22 cellular contexts compared by ENCODE assay signal in genomic region chr15:100834731-100835130, GRCh38. TPM values are rescaled to one million over a fixed set of nuclear protein-coding genes. Genes with fewer than 3 reads are reported as not detected.
"Had no signal": no experiment of that assay in that cellular context is flagged by ENCODE, and none has a peak within 500 bp of the region (broad histone marks: within the 10 kb centered on the region; RNA-seq: fewer than 3 reads in every experiment).

No MANE protein-coding gene starts in this region.

- H3K4me3 ChIP-seq: colonic mucosa, lower lobe of right lung, pancreas, sigmoid colon, stomach, testis had no signal

- H3K4me1 ChIP-seq: colonic mucosa, foreskin keratinocyte, lower lobe of right lung, pancreas, stomach, testis had no signal

- ATAC-seq: activated CD8-positive, alpha-beta T cell treated with anti-CD3 and anti-CD28 coated beads, Interleukin-2, amount 10 ng/mL, durations not matched to agents 7 days and 5 days; foreskin keratinocyte; natural killer cell; stimulated activated effector memory CD8-positive, alpha-beta T cell treated with anti-CD3 and anti-CD28 coated beads, Interleukin-12 subunit alpha, Interleukin-12 subunit beta, amount 100 ng/mL, for 72 hours had no signal

- DNase-seq: activated CD4-positive, alpha-beta T cell treated with anti-CD3 and anti-CD28 coated beads, Interleukin-2, amount 10 ng/mL, durations not matched to agents 7 days and 5 days; activated CD4-positive, CD25-positive, alpha-beta regulatory T cell; activated CD8-positive, alpha-beta T cell treated with anti-CD3 and anti-CD28 coated beads, Interleukin-2, amount 10 ng/mL, durations not matched to agents 7 days and 5 days; activated naive CD4-positive, alpha-beta T cell treated with anti-CD3 and anti-CD28 coated beads for 36 hours; activated T-cell treated with anti-CD3 and anti-CD28 coated beads, Interleukin-2, amount 50 U/mL, for 24 hours; anterior cingulate cortex; brain microvascular endothelial cell; colonic mucosa; endodermal cell; foreskin keratinocyte; hypothalamus; islet precursor cell; lower lobe of right lung; natural killer cell; pancreas; sigmoid colon; stimulated activated CD4-positive, alpha-beta T cell treated with anti-CD3 and anti-CD28 coated beads, Interleukin-4, amount 100 ng/mL, for 24 hours; stomach; T-helper 9 cell; testis had no signal

- H3K9me3 ChIP-seq: colonic mucosa, lower lobe of right lung, pancreas, sigmoid colon, stomach, testis had no signal

- H3K36me3 ChIP-seq: brain microvascular endothelial cell, colonic mucosa, lower lobe of right lung, pancreas, sigmoid colon, stomach had no signal

- H3K27ac ChIP-seq: brain microvascular endothelial cell, colonic mucosa, epithelial cell of prostate, foreskin keratinocyte, lower lobe of right lung, pancreas, stomach had no signal

RNA-seq across cellular contexts. Expression of gene ALDH1A3, which starts 44.9 kb away (rescaled TPM):
- total RNA-seq: activated CD4-positive, alpha-beta T cell treated with anti-CD3 and anti-CD28 coated beads, Interleukin-2, amount 10 ng/mL, durations not matched to agents 7 days and 5 days; activated CD8-positive, alpha-beta T cell treated with anti-CD3 and anti-CD28 coated beads, Interleukin-2, amount 10 ng/mL, durations not matched to agents 7 days and 5 days; activated naive CD4-positive, alpha-beta T cell treated with anti-CD3 and anti-CD28 coated beads for 36 hours; natural killer cell had no signal
